ENCODE assay signal across 8 cellular contexts in the genomic region with DNA sequence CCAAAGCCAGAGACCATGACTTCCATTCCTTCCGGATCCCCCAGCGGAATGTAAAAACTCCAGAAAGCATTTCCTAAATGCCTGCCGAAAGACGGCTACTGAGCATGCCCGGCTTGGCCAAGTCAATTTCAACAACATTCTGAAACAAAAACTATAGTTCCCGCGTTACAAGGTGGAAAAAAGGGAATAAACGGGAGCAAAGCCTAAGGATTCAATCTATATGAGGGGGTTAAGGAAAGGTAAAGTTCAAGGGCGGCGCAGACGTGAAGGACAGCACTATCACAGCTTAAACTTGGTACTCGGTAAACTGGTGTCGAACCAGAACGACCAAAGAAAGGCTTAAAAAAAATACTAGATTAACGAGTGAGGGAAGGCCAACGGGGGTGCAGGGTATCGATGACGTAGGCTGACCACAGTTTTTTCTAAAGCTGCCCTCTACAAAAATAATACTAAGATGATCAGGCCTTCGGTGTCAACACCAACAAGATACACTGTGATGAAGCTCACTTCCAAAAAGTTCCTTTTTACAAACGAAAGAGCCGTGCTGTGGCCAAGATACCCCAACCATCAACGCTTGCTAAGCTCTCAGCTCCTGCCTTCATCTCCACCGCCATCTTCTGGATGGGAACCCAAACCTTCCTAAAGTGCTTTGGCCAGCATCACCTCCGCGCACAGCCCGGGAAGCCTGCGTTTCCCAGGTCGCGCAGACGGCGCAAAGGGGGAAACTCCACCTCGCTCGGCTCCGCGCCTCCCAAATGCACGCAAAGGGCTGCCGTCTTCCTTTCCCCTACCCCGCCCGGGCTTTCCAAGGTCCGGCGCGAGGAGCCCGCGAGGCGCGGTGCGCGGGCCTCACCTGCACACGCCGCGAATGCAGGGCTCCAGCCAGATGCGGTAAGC. TPM values are rescaled to one million over a fixed set of nuclear protein-coding genes. Genes with fewer than 3 reads are reported as not detected.
DNase-seq lines count a peak whose midpoint lies in the region; ATAC-seq and TF ChIP-seq lines count a peak whose summit lies in the region.

No MANE protein-coding gene starts in this region.

- peak in 9 of 10 experiments; percentile 10 to 35 (median 25) for DNase-seq in CD4-positive, alpha-beta T cell
- peak; percentile 40 for DNase-seq in activated effector memory CD4-positive, alpha-beta T cell treated with Interleukin-2 at 50 U/mL for 16 hours
- DNase-seq in foreskin fibroblast (peak; percentile 29 to 69), nephron progenitor cell (peak; percentile 10)

- H3K27me3 Mint-ChIP-seq in CD4-positive, alpha-beta T cell = no peaks in the 10 kb centered on the region
- H3K27me3 Mint-ChIP-seq in nephron progenitor cell (ENCODE audit: low read depth, poor library complexity) = peaks cover 13% of the 10 kb centered on the region

- peaks cover 14% of the 10 kb centered on the region for H3K4me1 ChIP-seq in OCI-LY3 (ENCODE audit: low read length)

- H3K36me3 ChIP-seq in OCI-LY3 (replicated peaks; ENCODE audit: low read depth, low read length) = peaks cover 4% of the 10 kb centered on the region

- CTCF ChIA-PET in CD4-positive, alpha-beta T cell (lab: Charles Lee) = interaction anchor here (0.7 to 2.4 kb wide), 5 partner anchors 13 to 243 kb away, joined by 3 to 7 read pairs (median 3); no protein-coding TSS in a partner anchor

- H2AFZ ChIP-seq in OCI-LY3 (ENCODE audit: low read depth, low read length) = no peak overlapping the region

- intact Hi-C loops in CD4-positive, alpha-beta T cell (cut with DNase I, micrococcal nuclease) = loop anchor here (2.0 to 5.0 kb wide), 8 partner anchors 80 to 670 kb away; partner anchors contain the start of genes ZBTB40 (in 2 of the 2), HSPG2 (in 1 of the 2) and NBPF3 (in 1 of the 2)

- H3K4me3 ChIP-seq in OCI-LY3 (ENCODE audit: low read length) = peak overlapping the region; percentile 100
- peak overlapping the region; percentile 95 to 99 for H3K4me3 ChIP-seq in foreskin fibroblast (ENCODE audit: low read depth in 1 of 2, low read length in 2 of 2)

- POLR2A ChIA-PET in CD4-positive, alpha-beta T cell (lab: Charles Lee) = interaction anchor here (0.7 to 4.3 kb wide), 17 partner anchors 9 to 994 kb away, joined by 3 to 35 read pairs (median 3); partner anchors contain the start of gene CDC42

- H3K79me2 ChIP-seq in OCI-LY3 (ENCODE audit: low read length) = peaks cover 57% of the 10 kb centered on the region

- peak overlapping the region; percentile 100 for H3K9ac ChIP-seq in OCI-LY3 (ENCODE audit: low read length)

- TF ChIP-seq CTCF in CD4-positive, alpha-beta T cell (IDR thresholded peaks at IDR 0.05) = no peak
- TF ChIP-seq CTCF in OCI-LY3 (IDR thresholded peaks at IDR 0.05; ENCODE audit: low read depth, low read length) (peak; percentile 30), foreskin fibroblast (IDR thresholded peaks at IDR 0.05; ENCODE audit: low read depth, low read length) (peak; percentile 12), nephron progenitor cell (IDR thresholded peaks at IDR 0.05) (no peak)

- H3K9me3 Mint-ChIP-seq in CD4-positive, alpha-beta T cell = no peaks in the 10 kb centered on the region
- peaks cover 20% of the 10 kb centered on the region for H3K9me3 Mint-ChIP-seq in nephron progenitor cell

- H3K9me3 ChIP-seq in CD4-positive, alpha-beta T cell (ENCODE audit: control insufficient read depth, low read length) = no peaks in the 10 kb centered on the region
- no peaks in the 10 kb centered on the region for H3K9me3 ChIP-seq in OCI-LY3 (ENCODE audit: insufficient read depth, low read length)

- H3K27ac Mint-ChIP-seq in CD4-positive, alpha-beta T cell = peak overlapping the region; percentile 100
- peak overlapping the region; percentile 90 for H3K27ac Mint-ChIP-seq in nephron progenitor cell

- H3K4me3 Mint-ChIP-seq in CD4-positive, alpha-beta T cell = peak overlapping the region; percentile 99
- H3K4me3 Mint-ChIP-seq in nephron progenitor cell = peak overlapping the region; percentile 93

- peak; percentile 19 for ATAC-seq in CD4-positive, alpha-beta T cell (ENCODE audit: poor library complexity)
- ATAC-seq in GM19351 (IDR thresholded peaks at IDR 0.05; ENCODE audit: unreplicated experiment) (peak; percentile 17), HG03460 (IDR thresholded peaks at IDR 0.05; ENCODE audit: unreplicated experiment) (peak; percentile 25)

- H3K27ac ChIP-seq in CD4-positive, alpha-beta T cell (ENCODE audit: low read depth, low read length) = peak overlapping the region; percentile 99
- H3K27ac ChIP-seq in OCI-LY3 (ENCODE audit: low read length) = peak overlapping the region; percentile 100
- peak overlapping the region; percentile 36 for H3K27ac ChIP-seq in temporal lobe (ENCODE audit: low read depth, low read length)

- peak overlapping the region; percentile 68 for H3K4me2 ChIP-seq in OCI-LY3 (ENCODE audit: low read length)

- peaks cover 37% of the 10 kb centered on the region for H3K36me3 Mint-ChIP-seq in CD4-positive, alpha-beta T cell (ENCODE audit: low read depth)
- peaks cover 26% of the 10 kb centered on the region for H3K36me3 Mint-ChIP-seq in nephron progenitor cell (ENCODE audit: low read depth)

- no peaks in the 10 kb centered on the region for H3K27me3 ChIP-seq in CD4-positive, alpha-beta T cell (ENCODE audit: control insufficient read depth, insufficient read depth, low read length)
- no peaks in the 10 kb centered on the region for H3K27me3 ChIP-seq in OCI-LY3 (ENCODE audit: low read depth, low read length)

- H3K4me1 Mint-ChIP-seq in CD4-positive, alpha-beta T cell (ENCODE audit: low read depth) = peaks cover 45% of the 10 kb centered on the region
- H3K4me1 Mint-ChIP-seq in nephron progenitor cell = peaks cover 15% of the 10 kb centered on the region

- peaks cover 21% of the 10 kb centered on the region for H4K20me1 ChIP-seq in OCI-LY3 (ENCODE audit: insufficient read depth, low read length)

RNA-seq across cellular contexts. Expression of gene USP48, which starts 0.7 kb away (rescaled TPM):
- 10 to 100 TPM; 73.3 to 76.0 TPM for total RNA-seq in CD4-positive, alpha-beta T cell
- total RNA-seq in temporal lobe = 67.9 TPM

RNA-seq across cellular contexts. Expression of gene LDLRAD2, which starts 29.8 kb away (rescaled TPM):
- total RNA-seq in CD4-positive, alpha-beta T cell = not detected
- not detected for total RNA-seq in temporal lobe

Comparison
In these comparisons a context has a peak if more than half of its experiments do, and no peak if none do; other contexts are left out.
1. Peak in every context shown above with its lines: DNase-seq, ATAC-seq, H3K4me3 ChIP-seq and H3K27ac ChIP-seq.
2. H3K27ac ChIP-seq: peak in every context shown above with its lines; median percentile 100 in OCI-LY3; 99 in CD4-positive, alpha-beta T cell; 36 in temporal lobe.
3. CTCF ChIP-seq: peak in OCI-LY3 (single experiment) and foreskin fibroblast (single experiment); none in CD4-positive, alpha-beta T cell (single experiment) and nephron progenitor cell (single experiment).